In genomic region chr13:110914293-110915056, GRCh38 we compare ENCODE assay signal across 1 cellular context.
A peak's percentile ranks its signal among the peaks of the same experiment; 100 is the strongest.
TF ChIP-seq lines count a peak whose summit lies in the region.

No MANE protein-coding gene starts in this region.

TF ChIP-seq in HepG2, 621 proteins besides CTCF, POLR2A, EP300 and RAD21 (continued from another document and continues in another):
- TF ChIP-seq TFDP2 (CRISPR knock-in tag; IDR thresholded peaks at IDR 0.05) (peak; percentile 26; the same call in 1 of the 2 replicates), NKX3-1 (CRISPR knock-in tag; IDR thresholded peaks at IDR 0.05) (no peak), FOXJ3 (CRISPR knock-in tag; IDR thresholded peaks at IDR 0.05; ENCODE audit: borderline replicate concordance) (no peak), RFX3 (CRISPR knock-in tag; IDR thresholded peaks at IDR 0.05) (no peak), ZNF709 (CRISPR knock-in tag; IDR thresholded peaks at IDR 0.05) (peak; percentile 90), ZNF629 (CRISPR knock-in tag; conservative IDR thresholded peaks at IDR 0.05) (0 out of 2 replicates have a peak, but pooled peaks have one; percentile 30), RNF219 (CRISPR knock-in tag; IDR thresholded peaks at IDR 0.05) (no peak; the same call in 1 of the 2 replicates), RFXAP (CRISPR knock-in tag; IDR thresholded peaks at IDR 0.05; ENCODE audit: borderline replicate concordance) (peak; percentile 37; the same call in 1 of the 2 replicates), ETV5 (CRISPR knock-in tag; IDR thresholded peaks at IDR 0.05; ENCODE audit: borderline replicate concordance) (no peak), MTA1 (CRISPR knock-in tag; IDR thresholded peaks at IDR 0.05; ENCODE audit: borderline replicate concordance) (no peak), ZFP1 (CRISPR knock-in tag; IDR thresholded peaks at IDR 0.05) (0 out of 2 replicates have a peak, but pooled peaks have one; percentile 18), ZNF18 (CRISPR knock-in tag; IDR thresholded peaks at IDR 0.05; ENCODE audit: insufficient replicate concordance) (no peak), ZNF652 (CRISPR knock-in tag; IDR thresholded peaks at IDR 0.05; ENCODE audit: borderline replicate concordance, low read depth) (no peak), ZNF878 (CRISPR knock-in tag; IDR thresholded peaks at IDR 0.05) (0 out of 2 replicates have a peak, but pooled peaks have one; percentile 50), UBTF (CRISPR knock-in tag; IDR thresholded peaks at IDR 0.05) (peak; percentile 89), BCL6 (CRISPR knock-in tag; IDR thresholded peaks at IDR 0.05) (peak; percentile 37; the same call in 1 of the 2 replicates), THAP9 (CRISPR knock-in tag; IDR thresholded peaks at IDR 0.05; ENCODE audit: borderline replicate concordance) (peak; percentile 54; the same call in 1 of the 2 replicates), MBNL3 (CRISPR knock-in tag; conservative IDR thresholded peaks at IDR 0.05) (no peak), ZFP36L1 (CRISPR knock-in tag; IDR thresholded peaks at IDR 0.05) (no peak), ZNF710 (CRISPR knock-in tag; IDR thresholded peaks at IDR 0.05; ENCODE audit: borderline replicate concordance) (peak; percentile 58; the same call in 1 of the 2 replicates), ZNF441 (CRISPR knock-in tag; IDR thresholded peaks at IDR 0.05; ENCODE audit: borderline replicate concordance) (peak; percentile 56; the same call in 1 of the 2 replicates), RFX5 (IDR thresholded peaks at IDR 0.05; ENCODE audit: low read depth, low read length) (no peak), ZNF790 (CRISPR knock-in tag; IDR thresholded peaks at IDR 0.05; ENCODE audit: borderline replicate concordance) (peak; percentile 92), KDM4B (CRISPR knock-in tag; IDR thresholded peaks at IDR 0.05) (no peak), ZNF232 (CRISPR knock-in tag; IDR thresholded peaks at IDR 0.05; ENCODE audit: borderline replicate concordance) (peak; percentile 71; the same call in 1 of the 2 replicates), NFE2 (CRISPR knock-in tag; IDR thresholded peaks at IDR 0.05) (no peak), NR2F2 (IDR thresholded peaks at IDR 0.05; ENCODE audit: borderline replicate concordance, low read depth) (no peak), ZNF17 (CRISPR knock-in tag; IDR thresholded peaks at IDR 0.05) (no peak), PRDM10 (CRISPR knock-in tag; IDR thresholded peaks at IDR 0.05; ENCODE audit: low read depth) (no peak), ZNF564 (CRISPR knock-in tag; IDR thresholded peaks at IDR 0.05) (peak; percentile 68), ZXDC (CRISPR knock-in tag; IDR thresholded peaks at IDR 0.05) (no peak; the same call in 1 of the 2 replicates), YEATS4 (CRISPR knock-in tag; IDR thresholded peaks at IDR 0.05; ENCODE audit: borderline replicate concordance) (peak; percentile 82), IRF2 (CRISPR knock-in tag; IDR thresholded peaks at IDR 0.05) (peak; percentile 22; the same call in 1 of the 2 replicates), ZSCAN30 (CRISPR knock-in tag; IDR thresholded peaks at IDR 0.05) (0 out of 2 replicates have a peak, but pooled peaks have one; percentile 41)
